In genomic region chr9:92954886-92955285, GRCh38 we compare ENCODE assay signal across 17 cellular contexts. TPM values are rescaled to one million over a fixed set of nuclear protein-coding genes. Genes with fewer than 3 reads are reported as not detected.
A peak's percentile ranks its signal among the peaks of the same experiment; 100 is the strongest.
DNase-seq lines count a peak whose midpoint lies in the region; ATAC-seq and TF ChIP-seq lines count a peak whose summit lies in the region.
"Had no signal": no experiment of that assay in that cellular context is flagged by ENCODE, and none has a peak within 500 bp of the region (broad histone marks: within the 10 kb centered on the region; RNA-seq: fewer than 3 reads in every experiment).

No MANE protein-coding gene starts in this region.

- no peaks in the 10 kb centered on the region for H3K36me3 ChIP-seq in BLaER1
- H3K36me3 ChIP-seq: BE2C had no signal

- H3K27me3 Mint-ChIP-seq in CD4-positive, alpha-beta T cell, result no peaks in the 10 kb centered on the region
- no peaks in the 10 kb centered on the region for H3K27me3 Mint-ChIP-seq in activated CD8-positive, alpha-beta memory T cell treated with anti-CD3 and anti-CD28 coated beads, Interleukin-2, amount 10 ng/mL, durations not matched to agents 7 days and 5 days
- H3K27me3 Mint-ChIP-seq in memory B cell, result no peaks in the 10 kb centered on the region
- peaks cover 23% of the 10 kb centered on the region for H3K27me3 Mint-ChIP-seq in osteocyte (ENCODE audit: unreplicated experiment)

- peak overlapping the region; percentile 78 for H3K4me2 ChIP-seq in BLaER1

- H3K4me1 ChIP-seq in BLaER1, result peaks cover 17% of the 10 kb centered on the region
- H3K4me1 ChIP-seq: BE2C had no signal

- no peak for TF ChIP-seq CTCF in CD4-positive, alpha-beta T cell (IDR thresholded peaks at IDR 0.05)
- TF ChIP-seq CTCF in osteocyte (IDR thresholded peaks at IDR 0.05), result no peak

- no peak overlapping the region for H3K27ac ChIP-seq in BLaER1
- H3K27ac ChIP-seq in CD4-positive, alpha-beta T cell (ENCODE audit: low read depth, low read length), result peak overlapping the region; percentile 90

- H4K20me1 ChIP-seq in BLaER1, result no peaks in the 10 kb centered on the region

- intact Hi-C loops in CD4-positive, alpha-beta T cell (cut with DNase I, micrococcal nuclease), result loop anchor here (1.0 to 5.0 kb wide), 5 partner anchors 9 to 497 kb away; partner anchors contain the start of genes FAM120A (in 1 of the 2) and FAM120AOS (in 1 of the 2)

- no peak overlapping the region for H3K4me3 ChIP-seq in BLaER1

- no peaks in the 10 kb centered on the region for H3K27me3 ChIP-seq in BLaER1
- no peaks in the 10 kb centered on the region for H3K27me3 ChIP-seq in CD4-positive, alpha-beta T cell (ENCODE audit: control insufficient read depth, insufficient read depth, low read length)

- H3K9me3 Mint-ChIP-seq in CD4-positive, alpha-beta T cell, result no peaks in the 10 kb centered on the region
- H3K9me3 Mint-ChIP-seq in activated CD8-positive, alpha-beta memory T cell treated with anti-CD3 and anti-CD28 coated beads, Interleukin-2, amount 10 ng/mL, durations not matched to agents 7 days and 5 days (ENCODE audit: low read depth), result peaks cover under 1% of the 10 kb centered on the region
- H3K9me3 Mint-ChIP-seq in memory B cell (no peaks in the 10 kb centered on the region), osteocyte (ENCODE audit: unreplicated experiment) (no peaks in the 10 kb centered on the region)
- H3K9me3 Mint-ChIP-seq: IgD-negative memory B cell, nephron had no signal

- DNase-seq in CD4-positive, alpha-beta T cell, result peak in 1 of 10 experiments; percentile 32
- no peak for DNase-seq in activated CD8-positive, alpha-beta memory T cell treated with anti-CD3 and anti-CD28 coated beads, Interleukin-2, amount 10 ng/mL, durations not matched to agents 7 days and 5 days
- DNase-seq in memory B cell (ENCODE audit: low spot score in 2 of 2) (no peak), osteocyte (ENCODE audit: extremely low spot score, unreplicated experiment) (no peak), hippocampal formation (lab: John Stamatoyannopoulos, UW) (no peak)
- DNase-seq: BE2C; central memory CD4-positive, alpha-beta T cell; DMS79; foreskin fibroblast; NCI-H1048; NCI-H2171; retina had no signal

- CTCF ChIA-PET in CD4-positive, alpha-beta T cell (lab: Charles Lee), result interaction anchor here (0.6 to 3.6 kb wide), 7 partner anchors 11 to 348 kb away, joined by 3 to 18 read pairs (median 4); no protein-coding TSS in a partner anchor
- CTCF ChIA-PET in activated CD8-positive, alpha-beta memory T cell treated with anti-CD3 and anti-CD28 coated beads, Interleukin-2, amount 10 ng/mL, durations not matched to agents 7 days and 5 days (lab: Charles Lee), result interaction anchor here (1.2 to 3.3 kb wide), 12 partner anchors 9 to 348 kb away, joined by 3 to 27 read pairs (median 4); no protein-coding TSS in a partner anchor

- peak overlapping the region; percentile 98 for H3K27ac Mint-ChIP-seq in CD4-positive, alpha-beta T cell
- H3K27ac Mint-ChIP-seq in activated CD8-positive, alpha-beta memory T cell treated with anti-CD3 and anti-CD28 coated beads, Interleukin-2, amount 10 ng/mL, durations not matched to agents 7 days and 5 days, result peak overlapping the region; percentile 90
- H3K27ac Mint-ChIP-seq in memory B cell (peak overlapping the region; percentile 76), osteocyte (ENCODE audit: unreplicated experiment) (no peak overlapping the region)
- H3K27ac Mint-ChIP-seq: nephron had no signal

- peak overlapping the region; percentile 92 for H3K4me3 Mint-ChIP-seq in CD4-positive, alpha-beta T cell
- H3K4me3 Mint-ChIP-seq in activated CD8-positive, alpha-beta memory T cell treated with anti-CD3 and anti-CD28 coated beads, Interleukin-2, amount 10 ng/mL, durations not matched to agents 7 days and 5 days, result no peak overlapping the region
- peak overlapping the region; percentile 69 for H3K4me3 Mint-ChIP-seq in memory B cell
- no peak overlapping the region for H3K4me3 Mint-ChIP-seq in osteocyte (ENCODE audit: unreplicated experiment)
- H3K4me3 Mint-ChIP-seq: nephron had no signal

- H3K9ac ChIP-seq in BLaER1, result no peak overlapping the region

- no peaks in the 10 kb centered on the region for H3K9me3 ChIP-seq in BLaER1
- H3K9me3 ChIP-seq in CD4-positive, alpha-beta T cell (ENCODE audit: control insufficient read depth, low read length), result no peaks in the 10 kb centered on the region
- H3K9me3 ChIP-seq: BE2C had no signal

- peaks cover 89% of the 10 kb centered on the region for H3K4me1 Mint-ChIP-seq in CD4-positive, alpha-beta T cell (ENCODE audit: low read depth)
- H3K4me1 Mint-ChIP-seq in activated CD8-positive, alpha-beta memory T cell treated with anti-CD3 and anti-CD28 coated beads, Interleukin-2, amount 10 ng/mL, durations not matched to agents 7 days and 5 days, result peaks cover 58% of the 10 kb centered on the region
- peaks cover 18% of the 10 kb centered on the region for H3K4me1 Mint-ChIP-seq in memory B cell
- no peaks in the 10 kb centered on the region for H3K4me1 Mint-ChIP-seq in osteocyte (ENCODE audit: unreplicated experiment)

- no peak for ATAC-seq in CD4-positive, alpha-beta T cell (ENCODE audit: poor library complexity)
- no peak for ATAC-seq in activated CD8-positive, alpha-beta memory T cell treated with anti-CD3 and anti-CD28 coated beads, Interleukin-2, amount 10 ng/mL, durations not matched to agents 7 days and 5 days
- ATAC-seq in memory B cell (ENCODE audit: low read depth) (no peak), GM18519 (IDR thresholded peaks at IDR 0.05; ENCODE audit: low FRiP score, unreplicated experiment) (no peak)

- H3K36me3 Mint-ChIP-seq in CD4-positive, alpha-beta T cell (ENCODE audit: low read depth), result peaks cover 13% of the 10 kb centered on the region
- H3K36me3 Mint-ChIP-seq in activated CD8-positive, alpha-beta memory T cell treated with anti-CD3 and anti-CD28 coated beads, Interleukin-2, amount 10 ng/mL, durations not matched to agents 7 days and 5 days, result no peaks in the 10 kb centered on the region
- H3K36me3 Mint-ChIP-seq in memory B cell (peaks cover 1% of the 10 kb centered on the region), osteocyte (ENCODE audit: unreplicated experiment) (no peaks in the 10 kb centered on the region)
- H3K36me3 Mint-ChIP-seq: IgD-negative memory B cell had no signal

- POLR2A ChIA-PET in CD4-positive, alpha-beta T cell (lab: Charles Lee), result interaction anchor here (0.7 to 5.2 kb wide), 25 partner anchors 11 to 284 kb away, joined by 3 to 161 read pairs (median 6); partner anchors contain the start of genes BICD2, IPPK and NINJ1

RNA-seq across cellular contexts. Expression of gene FGD3, which starts 7.6 kb away (rescaled TPM):
- total RNA-seq in CD4-positive, alpha-beta T cell, result 10 to 100 TPM; 91.0 to 95.7 TPM
- total RNA-seq in activated CD8-positive, alpha-beta memory T cell treated with anti-CD3 and anti-CD28 coated beads, Interleukin-2, amount 10 ng/mL, durations not matched to agents 7 days and 5 days, result 10 to 100 TPM; 72.1 to 91.2 TPM
- total RNA-seq in osteocyte, result not detected in 2 replicates
- total RNA-seq: RPMI7951 had no signal

Comparison
In these comparisons a context has a peak if more than half of its experiments do, and no peak if none do; other contexts are left out.
1. H3K4me3 Mint-ChIP-seq: peak in CD4-positive, alpha-beta T cell (single experiment) and memory B cell (single experiment); none in activated CD8-positive, alpha-beta memory T cell treated with anti-CD3 and anti-CD28 coated beads, Interleukin-2, amount 10 ng/mL, durations not matched to agents 7 days and 5 days (single experiment) and osteocyte (single experiment).
2. RNA of gene FGD3, which starts 7.6 kb away (total RNA-seq): 91.0 to 95.7 TPM in CD4-positive, alpha-beta T cell and 72.1 to 91.2 TPM in activated CD8-positive, alpha-beta memory T cell treated with anti-CD3 and anti-CD28 coated beads, Interleukin-2, amount 10 ng/mL, durations not matched to agents 7 days and 5 days; not detected in osteocyte; every median in the first group is over 10 times any median in the second.